ENCODE assay signal across 12 cellular contexts in genomic region chr4:42570221-42570620, GRCh38.
DNase-seq lines count a peak whose midpoint lies in the region; ATAC-seq, FAIRE-seq and TF ChIP-seq lines count a peak whose summit lies in the region.
"Had no signal": no experiment of that assay in that cellular context is flagged by ENCODE, and none has a peak within 500 bp of the region (broad histone marks: within the 10 kb centered on the region; RNA-seq: fewer than 3 reads in every experiment).

No MANE protein-coding gene starts in this region.

- no peak for TF ChIP-seq POLR2A in adrenal gland (IDR thresholded peaks at IDR 0.05)

- H3K36me3 ChIP-seq in adrenal gland (replicated peaks in 1 of 2) (no peaks in the 10 kb centered on the region), Karpas-422 (ENCODE audit: insufficient read depth, low read length) (peaks cover 5% of the 10 kb centered on the region; the same call in 1 of the 2 replicates)
- H3K36me3 ChIP-seq: esophagus muscularis mucosa had no signal

- FAIRE-seq in GM19239 (lab: Jason Lieb, UNC) = no peak
- FAIRE-seq: astrocyte had no signal

- in situ Hi-C loops in G401 (cut with HindIII; ENCODE audit: low sequenced_read_pairs) = no loop called here

- H3K9me3 ChIP-seq in adrenal gland (replicated peaks in 1 of 3) (no peaks in the 10 kb centered on the region), Karpas-422 (ENCODE audit: low read length) (no peaks in the 10 kb centered on the region)
- H3K9me3 ChIP-seq: esophagus muscularis mucosa had no signal

- H3K79me2 ChIP-seq in Karpas-422 (ENCODE audit: low read length) = 0 out of 2 replicates have a peak, but pooled peaks cover 2% of the 10 kb centered on the region

- no peaks in the 10 kb centered on the region for H3K9me2 ChIP-seq in Karpas-422 (replicated peaks; ENCODE audit: insufficient read depth, low read length)

- intact Hi-C loops in adrenal gland (cut with DNase I) (loop anchor here in 1 of 2 donors (5.0 kb wide), 1 partner anchor 187 kb away; no protein-coding TSS in a partner anchor), left cardiac atrium (cut with DNase I) (loop anchor here in 1 of 2 donors (5.0 kb wide), 1 partner anchor 87 kb away; the partner anchor contains the start of gene ATP8A1)

- WGBS in adrenal gland, 4 donors = 91 to 100% (median 100%) methylated on average over 1 of the region's 1 CpG

- H3K4me3 ChIP-seq in adrenal gland (no peak overlapping the region), Karpas-422 (ENCODE audit: low read length) (no peak overlapping the region)
- H3K4me3 ChIP-seq: esophagus muscularis mucosa had no signal

- no peak for TF ChIP-seq CTCF in adrenal gland (IDR thresholded peaks at IDR 0.05)

- H3K9ac ChIP-seq in Karpas-422 (ENCODE audit: low read length) = no peak overlapping the region

- H3K4me2 ChIP-seq in Karpas-422 (ENCODE audit: low read depth, low read length, poor library complexity, severe bottlenecking) = no peak overlapping the region

- ATAC-seq in left cardiac atrium = peak; percentile 97 to 98
- no peak for ATAC-seq in HG03159 (IDR thresholded peaks at IDR 0.05; ENCODE audit: unreplicated experiment)
- ATAC-seq: left lobe of liver had no signal

- no peaks in the 10 kb centered on the region for H4K20me1 ChIP-seq in Karpas-422 (ENCODE audit: insufficient read depth, low read depth, low read length)

- no peaks in the 10 kb centered on the region for H3K27me3 ChIP-seq in adrenal gland
- no peaks in the 10 kb centered on the region for H3K27me3 ChIP-seq in Karpas-422 (ENCODE audit: low read length)
- H3K27me3 ChIP-seq: esophagus muscularis mucosa had no signal

- H2AFZ ChIP-seq in Karpas-422 (ENCODE audit: low read length) = no peak overlapping the region

- DNase-seq in G401 (ENCODE audit: low spot score) (peak; percentile 98), adrenal gland (peak; percentile 51 to 86 (median 83)), left cardiac atrium (peak; percentile 69), renal cortical epithelial cell (ENCODE audit: low read depth) (peak; percentile 17), Karpas-422 (no peak), NCI-H187 (lab: John Stamatoyannopoulos, UW) (no peak), GM19239 (ENCODE audit: insufficient read length, low spot score) (no peak)
- DNase-seq: NCI-H1048 had no signal

- H3K27ac ChIP-seq in adrenal gland (no peak overlapping the region), Karpas-422 (ENCODE audit: low read length) (no peak overlapping the region)
- H3K27ac ChIP-seq: esophagus muscularis mucosa had no signal

- H3K4me1 ChIP-seq in adrenal gland (replicated peaks in 1 of 2) (peaks cover 0 to 12% of the 10 kb centered on the region in 2 donors), Karpas-422 (ENCODE audit: low read length) (no peaks in the 10 kb centered on the region; the same call in 1 of the 2 replicates)

Comparison
In these comparisons a context has a peak if more than half of its experiments do, and no peak if none do; other contexts are left out.
1. DNase-seq: peak in G401 (single experiment), adrenal gland (7 of 7), left cardiac atrium (single experiment) and renal cortical epithelial cell (single experiment); none in Karpas-422 (single experiment), NCI-H187 (0 of 2) and GM19239 (single experiment).